Comparison of ENCODE assay signal across 32 cellular contexts in genomic region chr13:40341501-40341900, GRCh38.
DNase-seq lines count a peak whose midpoint lies in the region; ATAC-seq and TF ChIP-seq lines count a peak whose summit lies in the region.
"Had no signal": no experiment of that assay in that cellular context is flagged by ENCODE, and none has a peak within 500 bp of the region (broad histone marks: within the 10 kb centered on the region; RNA-seq: fewer than 3 reads in every experiment).

No MANE protein-coding gene starts in this region.

- H2AK5ac ChIP-seq in neuronal stem cell (ENCODE audit: low read depth, low read length): peak overlapping the region; percentile 48

- H3K18ac ChIP-seq in neuronal stem cell (ENCODE audit: low read length): peak overlapping the region; percentile 12

- no peak for TF ChIP-seq CTCF in GM23338 (conservative IDR thresholded peaks at IDR 0.05; ENCODE audit: low read depth in 2 of 2)
- TF ChIP-seq CTCF in WERI-Rb-1 (IDR thresholded peaks at IDR 0.05; ENCODE audit: low read depth, low read length): no peak

- no peak overlapping the region for H3K4me3 Mint-ChIP-seq in GM23338
- H3K4me3 Mint-ChIP-seq in activated T-cell treated with anti-CD3 and anti-CD28 coated beads, Interleukin-2, amount 50 U/mL, for 4 hours: no peak overlapping the region
- H3K4me3 Mint-ChIP-seq: activated CD4-positive, alpha-beta T cell treated with anti-CD3 and anti-CD28 coated beads, Interleukin-2, amount 10 ng/mL, durations not matched to agents 24 days and 14 days; activated naive CD8-positive, alpha-beta T cell; CD14-positive monocyte; natural killer cell had no signal

- H3K36me3 Mint-ChIP-seq in GM23338 (ENCODE audit: low read depth): peaks cover 4% of the 10 kb centered on the region; the same call in 2 of the 3 replicates
- H3K36me3 Mint-ChIP-seq in activated T-cell treated with anti-CD3 and anti-CD28 coated beads, Interleukin-2, amount 50 U/mL, for 4 hours (ENCODE audit: insufficient read depth): peaks cover 2% of the 10 kb centered on the region
- H3K36me3 Mint-ChIP-seq: activated naive CD8-positive, alpha-beta T cell; CD14-positive monocyte; natural killer cell had no signal

- no peaks in the 10 kb centered on the region for H3F3A ChIP-seq in GM23338 (replicated peaks; ENCODE audit: low read depth)

- H2BK120ac ChIP-seq in neuronal stem cell (ENCODE audit: low read depth, low read length): peak overlapping the region; percentile 8

- peak overlapping the region; percentile 69 for H2BK5ac ChIP-seq in neuronal stem cell (ENCODE audit: low read length)

- no peaks in the 10 kb centered on the region for H3K79me2 ChIP-seq in GM23338 (replicated peaks; ENCODE audit: insufficient read depth)

- H3K4me1 Mint-ChIP-seq in GM23338: peaks cover 59% of the 10 kb centered on the region
- H3K4me1 Mint-ChIP-seq in activated T-cell treated with anti-CD3 and anti-CD28 coated beads, Interleukin-2, amount 50 U/mL, for 4 hours (ENCODE audit: low read depth): peaks cover 8% of the 10 kb centered on the region
- H3K4me1 Mint-ChIP-seq: natural killer cell had no signal

- WGBS in neuronal stem cell (ENCODE audit: extremely low coverage in 2 of 2, insufficient read length in 2 of 2, insufficient replicate concordance in 1 of 2), 2 donors: no CpG with 5 or more reads among the region's 3 CpGs

- H4K20me1 ChIP-seq in GM23338 (replicated peaks; ENCODE audit: insufficient read depth): no peaks in the 10 kb centered on the region

- peaks cover 18% of the 10 kb centered on the region for H3K27me3 Mint-ChIP-seq in GM23338 (ENCODE audit: insufficient read depth, low read depth, poor library complexity)
- H3K27me3 Mint-ChIP-seq in activated T-cell treated with anti-CD3 and anti-CD28 coated beads, Interleukin-2, amount 50 U/mL, for 4 hours (ENCODE audit: low read depth): no peaks in the 10 kb centered on the region
- H3K27me3 Mint-ChIP-seq: activated naive CD8-positive, alpha-beta T cell had no signal

- H3K14ac ChIP-seq in neuronal stem cell (ENCODE audit: low read length): no peak overlapping the region

- H3K4me2 ChIP-seq in GM23338 (no peak overlapping the region; the same call in 1 of the 2 replicates), neuronal stem cell (ENCODE audit: insufficient read depth, low read length, poor library complexity, severe bottlenecking) (no peak overlapping the region)

- H3K9ac ChIP-seq in iPS-20b (ENCODE audit: low read depth, low read length): no peak overlapping the region
- no peak overlapping the region for H3K9ac ChIP-seq in neuronal stem cell (ENCODE audit: low read depth, low read length, poor library complexity)

- H3K9me2 ChIP-seq in GM23338 (ENCODE audit: insufficient read depth): peaks cover 14% of the 10 kb centered on the region

- H3K79me1 ChIP-seq in neuronal stem cell (ENCODE audit: low read depth, low read length): no peaks in the 10 kb centered on the region

- no peak overlapping the region for H2AFZ ChIP-seq in GM23338
- no peak overlapping the region for H2AFZ ChIP-seq in neuronal stem cell (ENCODE audit: low read length)

- no peak overlapping the region for H4K8ac ChIP-seq in neuronal stem cell (ENCODE audit: low read depth, low read length)

- no peak overlapping the region for H4K91ac ChIP-seq in neuronal stem cell (ENCODE audit: low read depth, low read length, poor library complexity)

- no peak overlapping the region for H2BK15ac ChIP-seq in neuronal stem cell (ENCODE audit: low read length)

- no peak overlapping the region for H2BK12ac ChIP-seq in neuronal stem cell (ENCODE audit: low read length)

- peaks cover 3% of the 10 kb centered on the region; the same call in 2 of the 3 replicates for H3K9me3 Mint-ChIP-seq in GM23338
- H3K9me3 Mint-ChIP-seq in activated T-cell treated with anti-CD3 and anti-CD28 coated beads, Interleukin-2, amount 50 U/mL, for 4 hours: no peaks in the 10 kb centered on the region
- H3K9me3 Mint-ChIP-seq: natural killer cell had no signal

- H3K36me3 ChIP-seq in GM23338 (ENCODE audit: insufficient read depth): no peaks in the 10 kb centered on the region
- H3K36me3 ChIP-seq in WERI-Rb-1: no peaks in the 10 kb centered on the region
- H3K36me3 ChIP-seq in iPS-20b (ENCODE audit: insufficient read depth, low read depth, low read length): no peaks in the 10 kb centered on the region
- H3K36me3 ChIP-seq in neuronal stem cell (replicated peaks in 1 of 2; ENCODE audit: control insufficient read depth in 2 of 2, insufficient read depth in 2 of 2, low read length in 2 of 2): no peaks in the 10 kb centered on the region
- H3K36me3 ChIP-seq: pancreas, suprapubic skin had no signal

- peaks cover 29% of the 10 kb centered on the region for H3K4me1 ChIP-seq in GM23338 (ENCODE audit: insufficient read depth)
- H3K4me1 ChIP-seq in iPS-20b (ENCODE audit: insufficient read depth, low read length): peaks cover 40% of the 10 kb centered on the region
- peaks cover 23 to 42% of the 10 kb centered on the region in 2 donors for H3K4me1 ChIP-seq in neuronal stem cell (ENCODE audit: control insufficient read depth in 2 of 2, insufficient read depth in 1 of 2, low read depth in 1 of 2, low read length in 2 of 2)
- H3K4me1 ChIP-seq: suprapubic skin had no signal

- H3K4me3 ChIP-seq in GM23338 (no peak overlapping the region), WERI-Rb-1 (ENCODE audit: low read depth, low read length) (no peak overlapping the region), iPS-20b (ENCODE audit: low read length) (peak overlapping the region; percentile 16; the same call in 1 of the 2 replicates), neuronal stem cell (ENCODE audit: low read length in 2 of 2) (no peak overlapping the region)
- H3K4me3 ChIP-seq: coronary artery, pancreas, skin epidermis, suprapubic skin had no signal

- DNase-seq in GM23338 (ENCODE audit: low spot score): no peak
- peak; percentile 21 for DNase-seq in WERI-Rb-1
- peak; percentile 52 for DNase-seq in neuronal stem cell (ENCODE audit: low spot score)
- DNase-seq in middle frontal gyrus (ENCODE audit: extremely low spot score, low spot score): no peak
- DNase-seq in activated T-cell treated with anti-CD3 and anti-CD28 coated beads, Interleukin-2, amount 50 U/mL, for 4 hours: no peak
- no peak for DNase-seq in left colon
- no peak for DNase-seq in NOMO-1 treated with DMSO at 0.1 percent for 48 hours (lab: John Stamatoyannopoulos, UW; ENCODE audit: unreplicated experiment)
- DNase-seq: activated CD4-positive, alpha-beta T cell treated with anti-CD3 and anti-CD28 coated beads, Interleukin-2, amount 10 ng/mL, durations not matched to agents 24 days and 14 days; activated CD8-positive, alpha-beta memory T cell treated with anti-CD3 and anti-CD28 coated beads for 24 hours; activated effector memory CD4-positive, alpha-beta T cell treated with anti-CD3 and anti-CD28 coated beads, Interleukin-2, amount 50 U/mL, for 16 hours; activated T-cell treated with anti-CD3 and anti-CD28 coated beads for 4 hours; aorta; Calu3; DND-41; effector memory CD4-positive, alpha-beta T cell; erythroblast; glutamatergic neuron; KBM-7; natural killer cell; NCI-H2029 treated with DMSO at 0.1 percent for 48 hours; NCI-H2227 treated with DMSO at 0.1 percent for 48 hours; NCI-H69; pancreas; RPMI8226; stimulated activated naive CD4-positive, alpha-beta T cell treated with Interleukin-2 at 50 U/mL for 16 hours; T1000 had no signal

- intact Hi-C loops in left colon (cut with DNase I, micrococcal nuclease): no loop called here

- ATAC-seq in GM23338 (peak; percentile 18), left colon (no peak)
- ATAC-seq in activated T-cell treated with anti-CD3 and anti-CD28 coated beads, Interleukin-2, amount 50 U/mL, for 4 hours: no peak
- ATAC-seq: natural killer cell, pancreas had no signal

- no peaks in the 10 kb centered on the region for H3K27me3 ChIP-seq in GM23338 (ENCODE audit: insufficient read depth)
- H3K27me3 ChIP-seq in WERI-Rb-1 (ENCODE audit: insufficient read depth, low read depth, severe bottlenecking): no peaks in the 10 kb centered on the region
- H3K27me3 ChIP-seq in iPS-20b (ENCODE audit: insufficient read depth, low read length): peaks cover 26% of the 10 kb centered on the region; the same call in 1 of the 2 replicates
- no peaks in the 10 kb centered on the region for H3K27me3 ChIP-seq in neuronal stem cell (ENCODE audit: control insufficient read depth in 3 of 3, insufficient read depth in 3 of 3, low read depth in 1 of 3, low read length in 3 of 3)
- H3K27me3 ChIP-seq: pancreas, suprapubic skin had no signal

- no peak overlapping the region for H3K4ac ChIP-seq in neuronal stem cell (ENCODE audit: low read length)

- H3K27ac Mint-ChIP-seq in GM23338: no peak overlapping the region
- H3K27ac Mint-ChIP-seq: activated CD4-positive, alpha-beta T cell treated with anti-CD3 and anti-CD28 coated beads, Interleukin-2, amount 10 ng/mL, durations not matched to agents 24 days and 14 days; activated naive CD8-positive, alpha-beta T cell; CD14-positive monocyte; natural killer cell had no signal

- H3K27ac ChIP-seq in GM23338 (ENCODE audit: low read depth) (peak overlapping the region; percentile 64), WERI-Rb-1 (no peak overlapping the region), iPS-20b (ENCODE audit: low read length) (no peak overlapping the region), neuronal stem cell (replicated peaks; ENCODE audit: low read length) (peak overlapping the region; percentile 98)
- H3K27ac ChIP-seq: coronary artery, pancreas, skin epidermis, suprapubic skin had no signal

- H3K23ac ChIP-seq in neuronal stem cell (ENCODE audit: low read depth, low read length, poor library complexity): no peak overlapping the region

- H3K9me3 ChIP-seq in WERI-Rb-1 (ENCODE audit: severe bottlenecking): no peaks in the 10 kb centered on the region
- no peaks in the 10 kb centered on the region for H3K9me3 ChIP-seq in iPS-20b (ENCODE audit: insufficient read depth, low read depth, low read length)
- peaks cover 2 to 6% of the 10 kb centered on the region in 2 donors for H3K9me3 ChIP-seq in neuronal stem cell (replicated peaks in 1 of 2; ENCODE audit: control insufficient read depth in 2 of 2, insufficient read depth in 1 of 2, low read depth in 1 of 2, low read length in 2 of 2)
- H3K9me3 ChIP-seq: pancreas, suprapubic skin had no signal

TF ChIP-seq in GM23338, 12 proteins besides CTCF, POLR2A, EP300 and RAD21 (continues in another document):
- no peak for TF ChIP-seq ETS1 (IDR thresholded peaks at IDR 0.05)
- TF ChIP-seq EZH2phosphoT487 (IDR thresholded peaks at IDR 0.05; ENCODE audit: unreplicated experiment): no peak

Comparison
In these comparisons a context has a peak if more than half of its experiments do, and no peak if none do; other contexts are left out.
1. DNase-seq: peak in WERI-Rb-1 (single experiment) and neuronal stem cell (single experiment); none in GM23338 (single experiment), middle frontal gyrus (single experiment), activated T-cell treated with anti-CD3 and anti-CD28 coated beads, Interleukin-2, amount 50 U/mL, for 4 hours (single experiment), left colon (0 of 2) and NOMO-1 treated with DMSO at 0.1 percent for 48 hours (single experiment).
2. H3K27ac ChIP-seq: peak in GM23338 (single experiment) and neuronal stem cell (single experiment); none in WERI-Rb-1 (single experiment) and iPS-20b (single experiment).